ENCODE assay signal across 18 cellular contexts in the genomic region with DNA sequence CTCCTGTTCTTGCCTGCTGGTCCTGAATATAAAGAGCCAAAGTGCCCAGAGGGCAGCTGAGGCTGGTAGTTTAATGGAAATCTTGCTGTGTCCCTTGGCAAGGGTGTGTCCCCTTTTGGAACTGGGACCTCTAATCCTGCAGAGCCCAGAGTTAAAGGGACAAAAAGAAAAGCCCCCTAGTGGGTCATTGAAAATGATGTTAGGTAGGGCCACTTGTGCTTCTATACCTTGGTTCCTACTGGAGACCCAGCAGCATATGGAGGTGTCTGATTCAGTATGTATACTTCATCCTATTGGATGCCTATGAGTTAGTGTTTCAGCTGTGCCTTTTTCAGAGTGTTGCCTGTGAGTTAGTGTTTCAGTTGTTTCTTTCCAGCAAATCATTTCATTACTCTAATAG. TPM values are rescaled to one million over a fixed set of nuclear protein-coding genes. Genes with fewer than 3 reads are reported as not detected.
DNase-seq lines count a peak whose midpoint lies in the region; ATAC-seq, FAIRE-seq and TF ChIP-seq lines count a peak whose summit lies in the region.
"Had no signal": no experiment of that assay in that cellular context is flagged by ENCODE, and none has a peak within 500 bp of the region (broad histone marks: within the 10 kb centered on the region; RNA-seq: fewer than 3 reads in every experiment).

No MANE protein-coding gene starts in this region.

- no peak overlapping the region for H4K91ac ChIP-seq in H9 (ENCODE audit: insufficient read length, low read depth, low read length)

- peak overlapping the region; percentile 60 to 86 for H3K27ac ChIP-seq in A549
- H3K27ac ChIP-seq in H9 (ENCODE audit: insufficient read length, low read depth, low read length): no peak overlapping the region
- no peak overlapping the region for H3K27ac ChIP-seq in Panc1 (ENCODE audit: low read length)
- no peak overlapping the region for H3K27ac ChIP-seq in endodermal cell (ENCODE audit: low read depth, low read length)
- H3K27ac ChIP-seq: BLaER1 treated with 17β-estradiol and CSF1 and Interleukin-3, amounts not matched to agents 10 nM and 100 nM had no signal

- BruUV-seq in Panc1 (replicated peaks; lab: Mats Ljungman, UMichigan): no TSS peak

- no peak for TF ChIP-seq POLR2A in A549 (IDR thresholded peaks at IDR 0.05; ENCODE audit: low read length)

- no peaks in the 10 kb centered on the region for H3K79me2 ChIP-seq in H9 (ENCODE audit: insufficient read depth, low read length)

- no peak overlapping the region for H2BK5ac ChIP-seq in H9 (ENCODE audit: insufficient read length, low read length)

- no peak for TF ChIP-seq CTCF in A549 (IDR thresholded peaks at IDR 0.05)
- 0 out of 3 replicates have a peak, but pooled peaks have one; percentile 10 for TF ChIP-seq CTCF in H9 (conservative IDR thresholded peaks at IDR 0.05)
- peak; percentile 6; the same call in 1 of the 2 replicates for TF ChIP-seq CTCF in Panc1 (IDR thresholded peaks at IDR 0.05)
- TF ChIP-seq CTCF in endodermal cell (conservative IDR thresholded peaks at IDR 0.05): peak; percentile 47

- H3K4me2 ChIP-seq in A549: no peak overlapping the region
- H3K4me2 ChIP-seq in H9 (ENCODE audit: insufficient read depth, insufficient read length, low read length): no peak overlapping the region
- H3K4me2 ChIP-seq: BLaER1 treated with 17β-estradiol and CSF1 and Interleukin-3, amounts not matched to agents 10 nM and 100 nM had no signal

- H3K4ac ChIP-seq in H9 (ENCODE audit: low read depth, low read length): no peak overlapping the region

- H3K79me1 ChIP-seq in H9 (ENCODE audit: insufficient read depth, low read depth, low read length, poor library complexity, severe bottlenecking): no peaks in the 10 kb centered on the region

- no peak overlapping the region for H3K14ac ChIP-seq in H9 (ENCODE audit: insufficient read depth, low read length)

- H3K56ac ChIP-seq in H9 (ENCODE audit: insufficient read length, low read depth, low read length): no peak overlapping the region

- H2AK5ac ChIP-seq in H9 (ENCODE audit: insufficient read length, low read length): no peak overlapping the region

- no peak overlapping the region for H3K27ac Mint-ChIP-seq in H9
- H3K27ac Mint-ChIP-seq in endodermal cell: no peak overlapping the region
- no peak overlapping the region for H3K27ac Mint-ChIP-seq in activated naive CD4-positive, alpha-beta T cell treated with anti-CD3 and anti-CD28 coated beads, Interleukin-2, amount 10 ng/mL, durations not matched to agents 7 days and 5 days
- H3K27ac Mint-ChIP-seq: B cell; CD8-positive, alpha-beta T cell had no signal

- intact Hi-C loops in Panc1 (cut with micrococcal nuclease; ENCODE audit: unreplicated experiment): no loop called here

- H2AFZ ChIP-seq in H9 (ENCODE audit: low read length): no peak overlapping the region

- H3K36me3 Mint-ChIP-seq in H9 (ENCODE audit: insufficient read depth in 1 of 3, low read depth in 3 of 3): no peaks in the 10 kb centered on the region
- no peaks in the 10 kb centered on the region for H3K36me3 Mint-ChIP-seq in endodermal cell (ENCODE audit: low read depth)
- H3K36me3 Mint-ChIP-seq in activated naive CD4-positive, alpha-beta T cell treated with anti-CD3 and anti-CD28 coated beads, Interleukin-2, amount 10 ng/mL, durations not matched to agents 7 days and 5 days: no peaks in the 10 kb centered on the region
- H3K36me3 Mint-ChIP-seq: CD8-positive, alpha-beta T cell had no signal

- ATAC-seq in A549: peak in 1 of 2 experiments; percentile 48; a peak in 3 of 6 replicates
- ATAC-seq in Panc1: no peak
- ATAC-seq: CD8-positive, alpha-beta T cell; GM12878 had no signal

- no peak overlapping the region for H2BK12ac ChIP-seq in H9 (ENCODE audit: insufficient read length, low read depth, low read length)

- H3K4me1 Mint-ChIP-seq in H9 (peaks cover 12 to 21% of the 10 kb centered on the region in 2 experiments), endodermal cell (peaks cover 15% of the 10 kb centered on the region)
- no peaks in the 10 kb centered on the region for H3K4me1 Mint-ChIP-seq in activated naive CD4-positive, alpha-beta T cell treated with anti-CD3 and anti-CD28 coated beads, Interleukin-2, amount 10 ng/mL, durations not matched to agents 7 days and 5 days
- H3K4me1 Mint-ChIP-seq: B cell had no signal

- DNase-seq in A549 (ENCODE audit: low read depth in 1 of 2, low spot score in 1 of 2): no peak
- no peak for DNase-seq in H9
- DNase-seq in Panc1 (ENCODE audit: low read depth, low spot score): no peak
- peak; percentile 52 for DNase-seq in endodermal cell
- DNase-seq in activated naive CD4-positive, alpha-beta T cell treated with anti-CD3 and anti-CD28 coated beads, Interleukin-2, amount 10 ng/mL, durations not matched to agents 7 days and 5 days: no peak
- DNase-seq in NCI-H345 (lab: John Stamatoyannopoulos, UW): no peak
- no peak for DNase-seq in GOT3 (lab: John Stamatoyannopoulos, UW)
- no peak for DNase-seq in SHP77 treated with DMSO at 0.1 percent for 48 hours (lab: John Stamatoyannopoulos, UW)
- DNase-seq: 8988T; CD8-positive, alpha-beta T cell; DMS 273 treated with DMSO at 0.1 percent for 48 hours; DMS53; DND-41; EL; HCEC 1CT had no signal

- TF ChIP-seq RAD21 in A549 (conservative IDR thresholded peaks at IDR 0.05 in 1 of 2, IDR thresholded peaks at IDR 0.05 in 1 of 2): no peak

- no peaks in the 10 kb centered on the region for H3K27me3 ChIP-seq in H9 (ENCODE audit: insufficient read depth, low read length)
- H3K27me3 ChIP-seq in Panc1 (ENCODE audit: control insufficient read depth, insufficient read depth, low read length): no peaks in the 10 kb centered on the region
- peaks cover 50% of the 10 kb centered on the region for H3K27me3 ChIP-seq in endodermal cell (ENCODE audit: control insufficient read depth, insufficient read depth, low read length, poor library complexity, severe bottlenecking)
- H3K27me3 ChIP-seq: BLaER1 treated with 17β-estradiol and CSF1 and Interleukin-3, amounts not matched to agents 10 nM and 100 nM had no signal

- H3K9ac ChIP-seq in H9 (ENCODE audit: extremely low read depth, insufficient read length, low read length) (no peak overlapping the region), endodermal cell (ENCODE audit: extremely low read depth, low read length, poor library complexity, severe bottlenecking) (no peak overlapping the region)
- H3K9ac ChIP-seq: BLaER1 treated with 17β-estradiol and CSF1 and Interleukin-3, amounts not matched to agents 10 nM and 100 nM had no signal

- H3K4me3 ChIP-seq in A549: no peak overlapping the region
- no peak overlapping the region for H3K4me3 ChIP-seq in Panc1 (ENCODE audit: low read depth in 2 of 2, low read length in 2 of 2)
- H3K4me3 ChIP-seq in endodermal cell (ENCODE audit: low read length): no peak overlapping the region
- H3K4me3 ChIP-seq: BLaER1 treated with 17β-estradiol and CSF1 and Interleukin-3, amounts not matched to agents 10 nM and 100 nM; GM12878 had no signal

- H2BK120ac ChIP-seq in H9 (ENCODE audit: low read depth, low read length, poor library complexity, severe bottlenecking): no peak overlapping the region

- POLR2A ChIA-PET in A549 (lab: Yijun Ruan, JAX) (interaction anchor here (1.8 kb wide), 1 partner anchor 226 kb away, joined by 9 read pairs; no protein-coding TSS in a partner anchor), Panc1 (lab: Charles Lee) (no interaction called here)

- H3K4me1 ChIP-seq in A549 (peaks cover 37% of the 10 kb centered on the region), H9 (ENCODE audit: insufficient read depth, low read length) (no peaks in the 10 kb centered on the region; the same call in 1 of the 2 replicates), Panc1 (ENCODE audit: control insufficient read depth, insufficient read depth, low read length) (no peaks in the 10 kb centered on the region), endodermal cell (ENCODE audit: control insufficient read depth, insufficient read depth, low read length) (no peaks in the 10 kb centered on the region)
- H3K4me1 ChIP-seq: BLaER1 treated with 17β-estradiol and CSF1 and Interleukin-3, amounts not matched to agents 10 nM and 100 nM had no signal

- H4K20me1 ChIP-seq in H9 (ENCODE audit: control insufficient read depth, insufficient read depth, insufficient read length): no peaks in the 10 kb centered on the region
- H4K20me1 ChIP-seq: BLaER1 treated with 17β-estradiol and CSF1 and Interleukin-3, amounts not matched to agents 10 nM and 100 nM had no signal

- TF ChIP-seq EP300 in A549 (IDR thresholded peaks at IDR 0.05): no peak

- H3K9me3 ChIP-seq in A549 (peaks cover 4% of the 10 kb centered on the region; the same call in 1 of the 3 replicates), H9 (ENCODE audit: control insufficient read depth, low read depth, low read length) (no peaks in the 10 kb centered on the region), Panc1 (ENCODE audit: control insufficient read depth, insufficient read depth, low read depth, low read length) (no peaks in the 10 kb centered on the region), endodermal cell (ENCODE audit: control insufficient read depth, low read length) (no peaks in the 10 kb centered on the region)

- no peak overlapping the region for H2BK15ac ChIP-seq in H9 (ENCODE audit: low read depth, low read length)

- no peak overlapping the region for H4K8ac ChIP-seq in H9 (replicated peaks; ENCODE audit: insufficient read length, low read depth, low read length)

- H3K36me3 ChIP-seq in Panc1 (ENCODE audit: control insufficient read depth, insufficient read depth, low read length) (no peaks in the 10 kb centered on the region), endodermal cell (ENCODE audit: control insufficient read depth, insufficient read depth, low read length) (no peaks in the 10 kb centered on the region)
- H3K36me3 ChIP-seq: BLaER1 treated with 17β-estradiol and CSF1 and Interleukin-3, amounts not matched to agents 10 nM and 100 nM had no signal

- no peak overlapping the region for H3K18ac ChIP-seq in H9 (ENCODE audit: insufficient read length, low read depth, low read length)

- H3K9me3 Mint-ChIP-seq in H9: peaks cover 2 to 3% of the 10 kb centered on the region in 2 experiments; a peak in 2 of 5 replicates
- H3K9me3 Mint-ChIP-seq in endodermal cell: peaks cover 21% of the 10 kb centered on the region
- H3K9me3 Mint-ChIP-seq in activated naive CD4-positive, alpha-beta T cell treated with anti-CD3 and anti-CD28 coated beads, Interleukin-2, amount 10 ng/mL, durations not matched to agents 7 days and 5 days: no peaks in the 10 kb centered on the region
- H3K9me3 Mint-ChIP-seq: CD8-positive, alpha-beta T cell had no signal

- no peak for FAIRE-seq in A549 (lab: Jason Lieb, UNC)
- FAIRE-seq: GM12878 had no signal

- no peak overlapping the region for H3K23ac ChIP-seq in H9 (ENCODE audit: insufficient read length, low read depth, low read length)

- no peak overlapping the region for H3T11ph ChIP-seq in H9 (ENCODE audit: low read length)

- in situ Hi-C loops in Panc1 (cut with HindIII; ENCODE audit: low pct_unique_long_range_greater_than_20kb, low sequenced_read_pairs): no loop called here

- H2BK20ac ChIP-seq in H9 (ENCODE audit: low read depth, low read length, poor library complexity, severe bottlenecking): no peak overlapping the region

- CTCF ChIA-PET in A549 (lab: Yijun Ruan, JAX): interaction anchor here (0.9 to 4.9 kb wide), 16 partner anchors 8 to 1207 kb away, joined by 3 to 50 read pairs (median 6); a partner anchor contains a TSS
- CTCF ChIA-PET in Panc1 (lab: Charles Lee): no interaction called here
- CTCF ChIA-PET in activated naive CD4-positive, alpha-beta T cell treated with anti-CD3 and anti-CD28 coated beads, Interleukin-2, amount 10 ng/mL, durations not matched to agents 7 days and 5 days (lab: Charles Lee): no interaction called here

- no peaks in the 10 kb centered on the region for H3K23me2 ChIP-seq in H9 (ENCODE audit: insufficient read length, low read depth, low read length, poor library complexity, severe bottlenecking)

- H3K4me3 Mint-ChIP-seq in H9: no peak overlapping the region; a peak in 1 of 5 replicates
- H3K4me3 Mint-ChIP-seq in endodermal cell: no peak overlapping the region
- no peak overlapping the region for H3K4me3 Mint-ChIP-seq in activated naive CD4-positive, alpha-beta T cell treated with anti-CD3 and anti-CD28 coated beads, Interleukin-2, amount 10 ng/mL, durations not matched to agents 7 days and 5 days
- H3K4me3 Mint-ChIP-seq: B cell; CD8-positive, alpha-beta T cell had no signal

- no peak overlapping the region for H4K5ac ChIP-seq in H9 (ENCODE audit: insufficient read length, low read depth, low read length)

- peaks cover 1% of the 10 kb centered on the region for H3K27me3 Mint-ChIP-seq in H9 (ENCODE audit: low read depth)
- peaks cover 59% of the 10 kb centered on the region for H3K27me3 Mint-ChIP-seq in endodermal cell (ENCODE audit: insufficient read depth)
- H3K27me3 Mint-ChIP-seq in activated naive CD4-positive, alpha-beta T cell treated with anti-CD3 and anti-CD28 coated beads, Interleukin-2, amount 10 ng/mL, durations not matched to agents 7 days and 5 days: no peaks in the 10 kb centered on the region

RNA-seq across cellular contexts. Expression of a gene that starts 30.5 kb away (rescaled TPM):
- 37.1 and 61.2 TPM in 2 replicates for polyA plus RNA-seq in A549 (2011; rRNA removed)
- polyA plus RNA-seq in A549 (2012; cell fraction: cytosol; rRNA removed): 27.0 and 32.8 TPM in 2 replicates
- 13.0 and 19.6 TPM in 2 replicates for polyA plus RNA-seq in A549 (2012; cell fraction: nucleus; rRNA removed)
- 66.9 to 74.4 TPM (median 72.1 TPM) in 3 replicates for polyA plus RNA-seq in A549 (2017; fragmentation: RNase III; extraction: RNeasy Plus Mini Kit Qiagen cat#74134 plus additional on column Dnase treatment)
- 16.0 and 26.3 TPM in 2 replicates for polyA minus RNA-seq in A549 (2011; rRNA and poly(A)+ RNA removed)
- total RNA-seq in H9 (2021): 129 and 144 TPM in 2 replicates
- 78.2 TPM for total RNA-seq in Panc1 (2021; ENCODE audit: unreplicated experiment)
- 41.2 TPM for polyA plus RNA-seq in Panc1 (2012; ENCODE audit: insufficient read length)
- total RNA-seq in endodermal cell: 10 to 100 TPM; 68.6 to 72.9 TPM
- 39.5 TPM for polyA plus RNA-seq in endodermal cell (2013, experiment 1 of 2)
- polyA plus RNA-seq in endodermal cell (2013, experiment 2 of 2): 43.1 TPM

Comparison
In these comparisons a context has a peak if more than half of its experiments do, and no peak if none do; other contexts are left out.
1. H3K27ac ChIP-seq: peak in A549 (2 of 2); none in H9 (single experiment), Panc1 (single experiment) and endodermal cell (single experiment).